ENCODE assay signal across 19 cellular contexts in the genomic region with DNA sequence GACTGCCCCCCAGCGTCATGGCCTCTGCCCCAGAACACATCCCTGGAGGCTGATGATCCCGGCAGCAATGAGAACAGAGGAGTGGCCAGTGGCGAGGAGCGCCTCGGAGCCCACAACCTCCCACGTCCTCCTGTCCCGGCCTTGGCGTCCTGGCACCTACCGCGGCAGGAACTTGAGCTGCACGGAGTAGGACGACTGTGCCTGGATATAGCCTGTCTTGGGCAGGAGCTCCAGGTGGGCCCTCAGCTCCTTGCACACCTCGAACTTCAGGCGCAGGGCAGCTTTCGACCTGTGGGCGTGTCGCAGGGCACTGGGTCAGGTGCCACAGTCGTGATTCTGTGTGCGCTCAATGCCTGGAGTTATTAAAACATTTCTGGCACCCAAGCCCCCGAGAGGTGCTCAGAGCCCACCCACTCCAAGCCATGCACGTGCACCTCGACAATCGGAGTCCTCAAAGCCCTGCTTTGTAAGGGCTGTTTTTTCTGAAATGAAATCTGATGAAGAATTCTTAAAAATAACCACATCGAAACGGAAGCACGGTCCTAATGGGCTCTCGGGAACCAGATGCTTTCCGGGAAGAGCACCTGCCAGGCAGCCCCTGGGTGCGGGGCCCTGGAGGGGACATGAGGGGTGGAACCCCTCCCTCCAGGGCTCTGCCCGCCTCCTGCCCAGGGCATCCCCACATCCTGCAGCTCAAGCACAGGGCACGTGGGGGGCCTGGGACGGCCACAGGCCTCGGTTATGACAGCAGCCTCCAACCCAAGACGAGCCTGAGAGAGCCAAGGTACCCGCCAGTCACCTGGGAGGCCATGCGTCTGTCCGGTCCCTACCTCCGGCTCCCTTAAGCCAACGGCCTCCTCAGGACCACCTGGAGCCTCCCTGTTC. TPM values are rescaled to one million over a fixed set of nuclear protein-coding genes. Genes with fewer than 3 reads are reported as not detected.
A peak's percentile ranks its signal among the peaks of the same experiment; 100 is the strongest.
DNase-seq lines count a peak whose midpoint lies in the region; ATAC-seq and TF ChIP-seq lines count a peak whose summit lies in the region.
"Had no signal": no experiment of that assay in that cellular context is flagged by ENCODE, and none has a peak within 500 bp of the region (broad histone marks: within the 10 kb centered on the region; RNA-seq: fewer than 3 reads in every experiment).

No MANE protein-coding gene starts in this region.

- H3K4me1 Mint-ChIP-seq in chondrocyte (ENCODE audit: low read depth) (peaks cover 5% of the 10 kb centered on the region), type B pancreatic cell (ENCODE audit: unreplicated experiment) (peaks cover 4% of the 10 kb centered on the region)

- H3K4me3 ChIP-seq in right lobe of liver, result no peak overlapping the region
- H3K4me3 ChIP-seq: GM12878, SJSA1 had no signal

- H3K27me3 Mint-ChIP-seq in chondrocyte (ENCODE audit: low read depth) (peaks cover 11% of the 10 kb centered on the region), type B pancreatic cell (peaks cover 3% of the 10 kb centered on the region)

- TF ChIP-seq CTCF in chondrocyte (IDR thresholded peaks at IDR 0.05), result no peak
- TF ChIP-seq CTCF in right lobe of liver (IDR thresholded peaks at IDR 0.05), result no peak
- no peak for TF ChIP-seq CTCF in type B pancreatic cell (conservative IDR thresholded peaks at IDR 0.05)

- intact Hi-C loops in left cardiac atrium (cut with DNase I), result no loop called here
- intact Hi-C loops in cardiac septum (cut with DNase I), result no loop called here
- intact Hi-C loops in right lobe of liver (cut with DNase I), result no loop called here

- H3K9me3 ChIP-seq in right lobe of liver, result no peaks in the 10 kb centered on the region

- peak; percentile 19 for DNase-seq in left cardiac atrium
- no peak for DNase-seq in cardiac septum (ENCODE audit: low spot score)
- peak; percentile 88 for DNase-seq in chondrocyte (ENCODE audit: low spot score)
- DNase-seq in right lobe of liver, result peak in 2 of 3 donors; percentile 43 to 47
- peak; percentile 70 for DNase-seq in type B pancreatic cell (ENCODE audit: extremely low spot score, unreplicated experiment)
- no peak for DNase-seq in DMS153 (lab: John Stamatoyannopoulos, UW)
- DNase-seq: DND-41, NCI-H1417, NCI-H1694 treated with DMSO at 0.1 percent for 48 hours, NCI-H446, NCI-H526 had no signal

- H3K27ac Mint-ChIP-seq in chondrocyte (ENCODE audit: unreplicated experiment) (no peak overlapping the region), type B pancreatic cell (no peak overlapping the region)
- H3K27ac Mint-ChIP-seq: IgD-negative memory B cell had no signal

- peaks cover 0 to 15% (median 4%) of the 10 kb centered on the region in 4 donors for H3K4me1 ChIP-seq in right lobe of liver

- no peaks in the 10 kb centered on the region for H3K36me3 ChIP-seq in right lobe of liver
- H3K36me3 ChIP-seq: SJSA1 had no signal

- no peak overlapping the region for H3K4me3 Mint-ChIP-seq in chondrocyte (ENCODE audit: unreplicated experiment)
- H3K4me3 Mint-ChIP-seq in type B pancreatic cell, result no peak overlapping the region

- no peaks in the 10 kb centered on the region for H3K27me3 ChIP-seq in right lobe of liver

- no peaks in the 10 kb centered on the region for H3K9me3 Mint-ChIP-seq in chondrocyte (ENCODE audit: low read depth)
- H3K9me3 Mint-ChIP-seq in type B pancreatic cell, result no peaks in the 10 kb centered on the region
- H3K9me3 Mint-ChIP-seq: IgD-negative memory B cell had no signal

- ATAC-seq in left cardiac atrium (no peak), right lobe of liver (no peak), GM18868 (IDR thresholded peaks at IDR 0.05; ENCODE audit: unreplicated experiment) (no peak), HG02642 (IDR thresholded peaks at IDR 0.05; ENCODE audit: poor library complexity, unreplicated experiment) (no peak)
- ATAC-seq: GM12878, Panc1 had no signal

- H3K36me3 Mint-ChIP-seq in chondrocyte (ENCODE audit: low read depth) (no peaks in the 10 kb centered on the region), type B pancreatic cell (no peaks in the 10 kb centered on the region)

- WGBS in right lobe of liver (ENCODE audit: insufficient coverage, low coverage, low lambda C conversion rate, missing lambda C conversion rate), result 36% methylated on average over 5 of the region's 39 CpGs

- H3K27ac ChIP-seq in right lobe of liver, result peak overlapping the region in 1 of 3 donors; percentile 13
- H3K27ac ChIP-seq: SJSA1 had no signal

- no peak for TF ChIP-seq POLR2A in right lobe of liver (IDR thresholded peaks at IDR 0.05)

RNA-seq across cellular contexts. Expression of gene TMEM52, which starts 23.0 kb away (rescaled TPM):
- under 1 TPM; 0.68 to 0.82 TPM for total RNA-seq in left cardiac atrium
- 0.70 TPM for total RNA-seq in cardiac septum
- 0.67 to 0.90 TPM (median 0.68 TPM) in 3 replicates for total RNA-seq in chondrocyte
- total RNA-seq in right lobe of liver, result 10 to 100 TPM in 1 of 6 experiments, 1 to 10 TPM in 5; 2.3 to 13.2 (median 6.0) TPM
- total RNA-seq in type B pancreatic cell (ENCODE audit: low replicate concordance), result 1.8 and 3.9 TPM in 2 replicates
- total RNA-seq: A172 had no signal

RNA-seq across cellular contexts. Expression of gene CALML6, which starts 27.1 kb away (rescaled TPM):
- under 1 TPM in 1 of 2 donors, not detected in 1; 0.21 TPM for total RNA-seq in left cardiac atrium
- total RNA-seq in cardiac septum, result 0.16 TPM
- total RNA-seq in chondrocyte, result 2.1 to 2.3 TPM (median 2.1 TPM) in 3 replicates
- 1 to 10 TPM in 1 of 6 experiments, under 1 TPM in 3, not detected in 2; 0.44 to 1.4 (median 0.58) TPM for total RNA-seq in right lobe of liver
- 0.36 and 0.65 TPM in 2 replicates for total RNA-seq in type B pancreatic cell (ENCODE audit: low replicate concordance)
- total RNA-seq: A172, H4, SJSA1 had no signal

RNA-seq across cellular contexts. Expression of gene GNB1, which starts 51.2 kb away (rescaled TPM):
- total RNA-seq in left cardiac atrium (100 to 1,000 TPM; 188 to 206 TPM), cardiac septum (183 TPM), chondrocyte (419 to 543 TPM (median 538 TPM) in 3 replicates), right lobe of liver (100 to 1,000 TPM in 4 of 6 experiments, 10 to 100 TPM in 2; 85.9 to 147 (median 104) TPM), type B pancreatic cell (ENCODE audit: low replicate concordance) (279 and 297 TPM in 2 replicates)

Comparison
In these comparisons a context has a peak if more than half of its experiments do, and no peak if none do; other contexts are left out.
1. DNase-seq: peak in left cardiac atrium (single experiment), chondrocyte (single experiment), right lobe of liver (2 of 3) and type B pancreatic cell (single experiment); none in cardiac septum (single experiment) and DMS153 (single experiment).